In the genomic region with DNA sequence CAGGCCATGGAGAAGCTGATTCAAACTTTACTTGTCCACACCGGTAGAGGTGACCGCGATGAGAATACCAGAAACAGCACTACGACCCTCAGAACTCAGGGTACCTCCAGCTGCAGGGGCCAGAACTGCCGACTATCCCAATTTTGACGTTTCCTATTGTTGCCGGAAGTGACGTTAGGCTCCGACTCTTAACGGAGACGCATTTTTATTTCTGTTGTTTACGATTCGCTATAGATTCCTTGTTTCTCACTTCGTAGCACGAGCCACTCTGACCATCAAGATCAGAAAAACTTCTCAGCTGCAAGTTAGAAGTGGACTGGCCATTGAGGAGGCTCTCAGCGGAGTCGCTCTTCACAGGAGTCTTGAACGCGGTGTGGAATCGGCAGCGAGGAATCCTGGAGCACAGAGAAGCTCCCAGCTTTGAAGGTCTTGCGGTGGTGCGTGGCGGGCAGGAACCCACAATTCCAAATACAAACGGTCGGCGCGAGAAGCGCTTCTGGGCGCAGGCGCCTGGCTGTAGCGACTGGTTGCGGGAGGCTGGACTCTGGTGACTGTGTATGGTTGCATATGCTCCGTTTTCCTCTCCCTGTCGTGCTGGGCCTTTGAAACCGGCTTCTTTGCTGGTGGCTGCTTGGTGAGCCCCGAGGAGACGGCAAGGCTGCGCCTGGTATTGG, we compare ENCODE assay signal across 8 cellular contexts. TPM values are rescaled to one million over a fixed set of nuclear protein-coding genes. Genes with fewer than 3 reads are reported as not detected.
DNase-seq lines count a peak whose midpoint lies in the region; ATAC-seq and TF ChIP-seq lines count a peak whose summit lies in the region.

A gene with protein sequence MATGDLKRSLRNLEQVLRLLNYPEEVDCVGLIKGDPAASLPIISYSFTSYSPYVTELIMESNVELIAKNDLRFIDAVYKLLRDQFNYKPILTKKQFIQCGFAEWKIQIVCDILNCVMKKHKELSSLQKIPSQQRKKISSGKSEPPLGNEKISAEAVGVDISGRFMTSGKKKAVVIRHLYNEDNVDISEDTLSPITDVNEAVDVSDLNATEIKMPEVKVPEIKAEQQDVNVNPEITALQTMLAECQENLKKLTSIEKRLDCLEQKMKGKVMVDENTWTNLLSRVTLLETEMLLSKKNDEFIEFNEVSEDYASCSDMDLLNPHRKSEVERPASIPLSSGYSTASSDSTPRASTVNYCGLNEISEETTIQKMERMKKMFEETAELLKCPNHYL (plus strand): TSS at position 405 of the 674 bp plus-strand sequence. CDS start 15,211 bp downstream, outside the sequence.
A gene with protein sequence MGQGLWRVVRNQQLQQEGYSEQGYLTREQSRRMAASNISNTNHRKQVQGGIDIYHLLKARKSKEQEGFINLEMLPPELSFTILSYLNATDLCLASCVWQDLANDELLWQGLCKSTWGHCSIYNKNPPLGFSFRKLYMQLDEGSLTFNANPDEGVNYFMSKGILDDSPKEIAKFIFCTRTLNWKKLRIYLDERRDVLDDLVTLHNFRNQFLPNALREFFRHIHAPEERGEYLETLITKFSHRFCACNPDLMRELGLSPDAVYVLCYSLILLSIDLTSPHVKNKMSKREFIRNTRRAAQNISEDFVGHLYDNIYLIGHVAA (minus strand): TSS at position 161 of the 674 bp plus-strand sequence. CDS start 20,575 bp downstream, outside the sequence.

- H3K4me2 ChIP-seq in IMR-90 (ENCODE audit: low read depth, low read length) (peak within 1 kb of the TSS; percentile 98), fibroblast of lung (ENCODE audit: extremely low read depth, insufficient read depth, low read length) (peak within 1 kb of the TSS; percentile 86)

- peak within 1 kb of the TSS; percentile 100 for H2BK120ac ChIP-seq in IMR-90 (ENCODE audit: low read depth, low read length)

- no peaks in the 10 kb centered on the region for H4K20me1 ChIP-seq in IMR-90 (ENCODE audit: insufficient read depth, low read length)
- no peaks in the 10 kb centered on the region for H4K20me1 ChIP-seq in fibroblast of lung (ENCODE audit: control insufficient read depth, extremely low read depth, insufficient read depth, low read length)

- CTCF ChIA-PET in IMR-90 (lab: Yijun Ruan, JAX), result interaction anchor here (1.0 kb wide), 1 partner anchor 62 kb away, joined by 3 read pairs; no protein-coding TSS in a partner anchor
- CTCF ChIA-PET in naive thymus-derived CD4-positive, alpha-beta T cell (lab: Charles Lee), result interaction anchor here (1.6 kb wide), 1 partner anchor 863 kb away, joined by 4 read pairs; no protein-coding TSS in a partner anchor

- H3K18ac ChIP-seq in IMR-90 (ENCODE audit: low read depth, low read length), result peak within 1 kb of the TSS; percentile 97

- H3K36me3 Mint-ChIP-seq in naive thymus-derived CD4-positive, alpha-beta T cell, result peaks cover 0 to 31% (median 19%) of the 10 kb centered on the region in 5 donors
- peaks cover 19% of the 10 kb centered on the region for H3K36me3 Mint-ChIP-seq in stimulated activated memory B cell treated with anti-CD40 and anti-IgM and Interleukin-4, amounts not matched to agents 10 μg/mL and 1 μg/mL and 100 μg/mL, for 72 hours

- TF ChIP-seq RAD21 in IMR-90 (IDR thresholded peaks at IDR 0.05; ENCODE audit: low read length), result no peak

- peaks cover 0 to 6% (median 0%) of the 10 kb centered on the region in 11 donors for H3K9me3 Mint-ChIP-seq in naive thymus-derived CD4-positive, alpha-beta T cell
- H3K9me3 Mint-ChIP-seq in stimulated activated memory B cell treated with anti-CD40 and anti-IgM and Interleukin-4, amounts not matched to agents 10 μg/mL and 1 μg/mL and 100 μg/mL, for 72 hours, result no peaks in the 10 kb centered on the region

- H3K9ac ChIP-seq in IMR-90 (ENCODE audit: low read depth, low read length), result peak within 1 kb of the TSS; percentile 98
- peak within 1 kb of the TSS; percentile 98 for H3K9ac ChIP-seq in fibroblast of lung (ENCODE audit: insufficient read depth, low read length)

- H3K4me1 ChIP-seq in IMR-90 (ENCODE audit: control insufficient read depth, insufficient read depth, low read length) (no peaks in the 10 kb centered on the region), fibroblast of lung (ENCODE audit: control insufficient read depth, extremely low read depth, insufficient read depth, low read length) (no peaks in the 10 kb centered on the region)
- peaks cover 23 to 29% of the 10 kb centered on the region in 2 donors for H3K4me1 ChIP-seq in naive thymus-derived CD4-positive, alpha-beta T cell (ENCODE audit: control insufficient read depth in 2 of 2, insufficient read depth in 2 of 2, low read length in 2 of 2)

- H3K36me3 ChIP-seq in IMR-90 (ENCODE audit: control insufficient read depth, insufficient read depth, low read length) (no peaks in the 10 kb centered on the region), fibroblast of lung (ENCODE audit: control insufficient read depth, insufficient read depth, low read length) (no peaks in the 10 kb centered on the region)
- H3K36me3 ChIP-seq in naive thymus-derived CD4-positive, alpha-beta T cell (ENCODE audit: control insufficient read depth in 2 of 3, insufficient read depth in 3 of 3, low read length in 3 of 3), result peaks cover 0 to 11% (median 0%) of the 10 kb centered on the region in 3 experiments

- peak within 1 kb of the TSS; percentile 99 for H3K4ac ChIP-seq in IMR-90 (ENCODE audit: low read depth, low read length)

- H3K27ac ChIP-seq in IMR-90 (ENCODE audit: insufficient read depth, low read length), result peak within 1 kb of the TSS; percentile 96
- peak within 1 kb of the TSS; percentile 99 for H3K27ac ChIP-seq in fibroblast of lung (ENCODE audit: insufficient read depth, low read length)
- peak within 1 kb of the TSS; percentile 98 for H3K27ac ChIP-seq in naive thymus-derived CD4-positive, alpha-beta T cell (ENCODE audit: low read depth, low read length)

- H3K27me3 ChIP-seq in IMR-90 (ENCODE audit: control insufficient read depth, insufficient read depth, low read length) (no peaks in the 10 kb centered on the region), fibroblast of lung (ENCODE audit: control insufficient read depth, insufficient read depth, low read length) (no peaks in the 10 kb centered on the region)
- no peaks in the 10 kb centered on the region for H3K27me3 ChIP-seq in naive thymus-derived CD4-positive, alpha-beta T cell (ENCODE audit: control insufficient read depth in 2 of 2, insufficient read depth in 2 of 2, low read length in 2 of 2)

- H2AK9ac ChIP-seq in IMR-90 (replicated peaks; ENCODE audit: low read depth, low read length, poor library complexity), result peak within 1 kb of the TSS; percentile 91

- H3K4me3 ChIP-seq in IMR-90 (ENCODE audit: insufficient read depth, low read depth, low read length), result peak within 1 kb of the TSS; percentile 60
- peak within 1 kb of the TSS; percentile 90 to 98 (median 95) for H3K4me3 ChIP-seq in fibroblast of lung (replicated peaks in 1 of 4; ENCODE audit: control extremely low read depth in 1 of 4, insufficient read depth in 1 of 4, low read depth in 3 of 4, low read length in 4 of 4)
- peak within 1 kb of the TSS; percentile 99 for H3K4me3 ChIP-seq in naive thymus-derived CD4-positive, alpha-beta T cell (ENCODE audit: low read length)

- 3% methylated on average over 6 of the region's 39 CpGs; no CpG with 5 or more reads in 1 of the 2 experiments for WGBS in IMR-90 (ENCODE audit: extremely low coverage in 2 of 2, insufficient read length in 1 of 2), 2 experiments

- dilution Hi-C loops in IMR-90 (cut with HindIII; ENCODE audit: low sequenced_read_pairs, unreplicated experiment), result no loop called here

- no peaks in the 10 kb centered on the region for H3K9me1 ChIP-seq in IMR-90 (ENCODE audit: insufficient read depth, low read length)

- H2AFZ ChIP-seq in IMR-90 (replicated peaks; ENCODE audit: low read length, poor library complexity) (peak within 1 kb of the TSS; percentile 99), fibroblast of lung (ENCODE audit: low read length) (peak within 1 kb of the TSS; percentile 96)

- peak within 1 kb of the TSS; percentile 100 for H3K14ac ChIP-seq in IMR-90 (replicated peaks; ENCODE audit: low read depth, low read length)

- peak within 1 kb of the TSS; percentile 99 for H2BK15ac ChIP-seq in IMR-90 (ENCODE audit: low read depth, low read length)

- TF ChIP-seq POLR2A in IMR-90 (IDR thresholded peaks at IDR 0.05; ENCODE audit: low read depth, low read length), result peak; percentile 22; the same call in 1 of the 2 replicates

- H3K27me3 Mint-ChIP-seq in naive thymus-derived CD4-positive, alpha-beta T cell, result no peaks in the 10 kb centered on the region
- no peaks in the 10 kb centered on the region for H3K27me3 Mint-ChIP-seq in stimulated activated memory B cell treated with anti-CD40 and anti-IgM and Interleukin-4, amounts not matched to agents 10 μg/mL and 1 μg/mL and 100 μg/mL, for 72 hours

- peak within 1 kb of the TSS; percentile 99 for H2BK20ac ChIP-seq in IMR-90 (ENCODE audit: low read depth, low read length)

- TF ChIP-seq CTCF in IMR-90 (conservative IDR thresholded peaks at IDR 0.05; ENCODE audit: low read depth, low read length) (no peak), fibroblast of lung (conservative IDR thresholded peaks at IDR 0.05 in 1 of 2, IDR thresholded peaks at IDR 0.05 in 1 of 2; ENCODE audit: low read depth in 1 of 2, low read length in 2 of 2) (no peak)

- peak within 1 kb of the TSS; percentile 64 to 99 for H4K8ac ChIP-seq in IMR-90 (ENCODE audit: low read depth in 2 of 2, low read length in 2 of 2)

- peak within 1 kb of the TSS; percentile 99 for H3K23ac ChIP-seq in IMR-90 (ENCODE audit: low read depth, low read length)

- H3K56ac ChIP-seq in IMR-90 (ENCODE audit: extremely low read depth, insufficient read depth, low read length), result peak within 1 kb of the TSS; percentile 100

- H2AK5ac ChIP-seq in IMR-90 (ENCODE audit: low read depth, low read length), result 0 out of 2 replicates have a peak within 1 kb of the TSS, but pooled peaks have one; percentile 5

- peak within 1 kb of the TSS; percentile 91 to 100 (median 99) for H3K4me3 Mint-ChIP-seq in naive thymus-derived CD4-positive, alpha-beta T cell
- peak within 1 kb of the TSS; percentile 100 for H3K4me3 Mint-ChIP-seq in stimulated activated memory B cell treated with anti-CD40 and anti-IgM and Interleukin-4, amounts not matched to agents 10 μg/mL and 1 μg/mL and 100 μg/mL, for 72 hours

- ATAC-seq in GM21528 (IDR thresholded peaks at IDR 0.05; ENCODE audit: low FRiP score, unreplicated experiment) (peak; percentile 78), IMR-90 (ENCODE audit: low read depth) (peak; percentile 79)
- peak; percentile 73 for ATAC-seq in naive thymus-derived CD4-positive, alpha-beta T cell
- peak; percentile 86 for ATAC-seq in stimulated activated memory B cell treated with anti-CD40 and anti-IgM and Interleukin-4, amounts not matched to agents 10 μg/mL and 1 μg/mL and 100 μg/mL, for 72 hours

- intact Hi-C loops in IMR-90 (cut with micrococcal nuclease), result loop anchor here (2.0 to 5.0 kb wide), 2 partner anchors 61 to 911 kb away; a partner anchor contains a TSS
- intact Hi-C loops in naive thymus-derived CD4-positive, alpha-beta T cell (cut with micrococcal nuclease), result loop anchor here (1.0 to 10.0 kb wide), 13 partner anchors 35 to 1914 kb away; a partner anchor contains a TSS

- in situ Hi-C loops in IMR-90 (cut with MboI; ENCODE audit: low sequenced_read_pairs), result no loop called here

- DNase-seq in DMS153 treated with DMSO at 0.1 percent for 48 hours (lab: John Stamatoyannopoulos, UW; ENCODE audit: unreplicated experiment) (peak; percentile 88), IMR-90 (peak; percentile 78), RKO (ENCODE audit: low spot score) (peak; percentile 85), activated T-helper 1 cell treated with Interleukin-2 at 50 U/mL for 16 hours (ENCODE audit: low read depth) (peak; percentile 46), fibroblast of lung (ENCODE audit: low read depth in 2 of 2) (peak; percentile 78 to 91)
- peak; percentile 52 to 85 (median 80) for DNase-seq in naive thymus-derived CD4-positive, alpha-beta T cell

- H3K4me1 Mint-ChIP-seq in naive thymus-derived CD4-positive, alpha-beta T cell, result peaks cover 35 to 91% (median 81%) of the 10 kb centered on the region in 7 donors
- H3K4me1 Mint-ChIP-seq in stimulated activated memory B cell treated with anti-CD40 and anti-IgM and Interleukin-4, amounts not matched to agents 10 μg/mL and 1 μg/mL and 100 μg/mL, for 72 hours, result peaks cover 64% of the 10 kb centered on the region

- BruUV-seq in IMR-90 (replicated peaks; lab: Mats Ljungman, UMichigan), result no TSS peak

- H3K9me3 ChIP-seq in IMR-90 (ENCODE audit: control insufficient read depth, insufficient read depth, low read length), result no peaks in the 10 kb centered on the region
- no peaks in the 10 kb centered on the region for H3K9me3 ChIP-seq in fibroblast of lung (ENCODE audit: control insufficient read depth, insufficient read depth, low read depth, low read length)
- H3K9me3 ChIP-seq in naive thymus-derived CD4-positive, alpha-beta T cell (ENCODE audit: control insufficient read depth in 2 of 3, low read length in 3 of 3), result peaks cover 0 to 4% (median 0%) of the 10 kb centered on the region in 3 experiments

- peaks cover 6 to 36% of the 10 kb centered on the region in 2 experiments; a peak in 3 of 4 replicates for H3K79me1 ChIP-seq in IMR-90 (ENCODE audit: low read depth in 1 of 2, low read length in 2 of 2)

- peak within 1 kb of the TSS; percentile 98 for H2BK5ac ChIP-seq in IMR-90 (ENCODE audit: low read depth, low read length, poor library complexity, severe bottlenecking)

- H3K27ac Mint-ChIP-seq in naive thymus-derived CD4-positive, alpha-beta T cell, result peak within 1 kb of the TSS; percentile 99 to 100 (median 100)
- peak within 1 kb of the TSS; percentile 99 for H3K27ac Mint-ChIP-seq in stimulated activated memory B cell treated with anti-CD40 and anti-IgM and Interleukin-4, amounts not matched to agents 10 μg/mL and 1 μg/mL and 100 μg/mL, for 72 hours

- H4K5ac ChIP-seq in IMR-90 (ENCODE audit: low read depth, low read length), result peak within 1 kb of the TSS; percentile 96

- peak within 1 kb of the TSS; percentile 100 for H4K91ac ChIP-seq in IMR-90 (ENCODE audit: insufficient read depth, low read depth, low read length)

- peaks cover 38% of the 10 kb centered on the region for H3K79me2 ChIP-seq in fibroblast of lung (ENCODE audit: control insufficient read depth, insufficient read depth, low read length)

- POLR2A ChIA-PET in IMR-90 (lab: Charles Lee; ENCODE audit: unreplicated experiment), result no interaction called here
- POLR2A ChIA-PET in naive thymus-derived CD4-positive, alpha-beta T cell (lab: Charles Lee), result interaction anchor here (0.8 to 1.8 kb wide), 8 partner anchors 14 to 950 kb away, joined by 3 to 8 read pairs (median 4); a partner anchor contains a TSS

RNA-seq across cellular contexts. Expression of the first gene that starts in this region (rescaled TPM):
- total RNA-seq in IMR-90 (2012; rRNA removed) (9.5 and 15.8 TPM in 2 replicates), fibroblast of lung (12.6 and 13.5 TPM in 2 replicates)
- polyA plus RNA-seq in IMR-90 (2012; rRNA removed) (1.9 and 3.5 TPM in 2 replicates), fibroblast of lung (6.7 and 7.3 TPM in 2 replicates)
- 0.41 and 1.2 TPM in 2 replicates for polyA plus RNA-seq in IMR-90 (2012; cell fraction: cytosol; rRNA removed)
- 0.94 and 6.8 TPM in 2 replicates for polyA plus RNA-seq in IMR-90 (2012; cell fraction: nucleus; rRNA removed; ENCODE audit: low replicate concordance)
- polyA plus RNA-seq in fibroblast of lung (2012), result 4.6 and 4.9 TPM in 2 replicates
- 1.1 and 1.6 TPM in 2 replicates for polyA minus RNA-seq in fibroblast of lung (ENCODE audit: low replicate concordance)
- 10 to 100 TPM; 15.7 to 28.2 (median 18.1) TPM for total RNA-seq in naive thymus-derived CD4-positive, alpha-beta T cell
- polyA plus RNA-seq in naive thymus-derived CD4-positive, alpha-beta T cell, result 1 to 10 TPM; 6.4 to 7.8 TPM

RNA-seq across cellular contexts. Expression of the second gene that starts in this region (rescaled TPM):
- total RNA-seq in IMR-90 (2012; rRNA removed) (23.9 and 25.6 TPM in 2 replicates), fibroblast of lung (37.5 and 46.1 TPM in 2 replicates)
- polyA plus RNA-seq in IMR-90 (2012; rRNA removed) (10.4 and 11.3 TPM in 2 replicates), fibroblast of lung (15.3 and 26.7 TPM in 2 replicates)
- 7.9 and 8.1 TPM in 2 replicates for polyA plus RNA-seq in IMR-90 (2012; cell fraction: cytosol; rRNA removed)
- 2.5 and 8.0 TPM in 2 replicates for polyA plus RNA-seq in IMR-90 (2012; cell fraction: nucleus; rRNA removed; ENCODE audit: low replicate concordance)
- 12.8 and 18.4 TPM in 2 replicates for polyA plus RNA-seq in fibroblast of lung (2012)
- polyA minus RNA-seq in fibroblast of lung (ENCODE audit: low replicate concordance), result 5.0 and 5.2 TPM in 2 replicates
- 10 to 100 TPM; 10.4 to 25.7 (median 23.3) TPM for total RNA-seq in naive thymus-derived CD4-positive, alpha-beta T cell
- polyA plus RNA-seq in naive thymus-derived CD4-positive, alpha-beta T cell, result 10 to 100 TPM; 13.8 to 17.3 TPM

Comparison
In these comparisons a context has a peak if more than half of its experiments do, and no peak if none do; other contexts are left out.
1. Peak in every context shown above with its lines: DNase-seq, ATAC-seq, H3K4me3 ChIP-seq and H3K27ac ChIP-seq.